ENCODE assay signal across 33 cellular contexts in genomic region chr4:9918475-9918874, GRCh38.
"Had no signal": no experiment of that assay in that cellular context is flagged by ENCODE, and none has a peak within 500 bp of the region (broad histone marks: within the 10 kb centered on the region; RNA-seq: fewer than 3 reads in every experiment).

No MANE protein-coding gene starts in this region.

- H3K27me3 Mint-ChIP-seq: dendritic cell treated with granulocyte-macrophage colony-stimulating factor and Interleukin-4, amounts not matched to agents 40 ng/mL and 50 ng/mL, for 4 days; naive B cell; natural killer cell treated with Interleukin-12 subunit alpha and Interleukin-12 subunit beta and Interleukin-15 and Interleukin-18, amount 100 ng/mL, for 72 hours; stimulated activated naive CD8-positive, alpha-beta T cell treated with anti-CD3 and anti-CD28 coated beads, Interleukin-15, amount 100 ng/mL, for 72 hours had no signal

- ATAC-seq: esophagus mucosa; left colon; mucosa of descending colon; natural killer cell treated with Interleukin-12 subunit alpha and Interleukin-12 subunit beta and Interleukin-15 and Interleukin-18, amount 100 ng/mL, for 72 hours; sciatic nerve; stimulated activated naive CD8-positive, alpha-beta T cell treated with anti-CD3 and anti-CD28 coated beads, Interleukin-15, amount 100 ng/mL, for 72 hours; upper lobe of right lung had no signal

- H3K4me1 ChIP-seq: colonic mucosa, suprapubic skin, transverse colon, upper lobe of right lung, uterus had no signal

- H3K9me3 Mint-ChIP-seq: dendritic cell treated with granulocyte-macrophage colony-stimulating factor and Interleukin-4, amounts not matched to agents 40 ng/mL and 50 ng/mL, for 4 days; endodermal cell; immature natural killer cell; natural killer cell treated with Interleukin-12 subunit alpha and Interleukin-12 subunit beta and Interleukin-15 and Interleukin-18, amount 100 ng/mL, for 72 hours; neural crest cell; stimulated activated naive CD8-positive, alpha-beta T cell treated with anti-CD3 and anti-CD28 coated beads, Interleukin-15, amount 100 ng/mL, for 72 hours had no signal

- H3K9me3 ChIP-seq: colonic mucosa, gastrocnemius medialis, mucosa of descending colon, suprapubic skin, transverse colon, upper lobe of right lung, uterus had no signal

- H3K4me3 ChIP-seq: colonic mucosa, gastrocnemius medialis, mucosa of descending colon, smooth muscle cell, suprapubic skin, transverse colon, upper lobe of right lung, uterus had no signal

- H3K27ac Mint-ChIP-seq: dendritic cell treated with granulocyte-macrophage colony-stimulating factor and Interleukin-4, amounts not matched to agents 40 ng/mL and 50 ng/mL, for 4 days; endodermal cell; immature natural killer cell; mesothelial cell of epicardium; naive B cell; natural killer cell treated with Interleukin-12 subunit alpha and Interleukin-12 subunit beta and Interleukin-15 and Interleukin-18, amount 100 ng/mL, for 72 hours; stimulated activated naive CD8-positive, alpha-beta T cell treated with anti-CD3 and anti-CD28 coated beads, Interleukin-15, amount 100 ng/mL, for 72 hours had no signal

- H3K27ac ChIP-seq: colonic mucosa, epithelial cell of prostate, gastrocnemius medialis, suprapubic skin, transverse colon, upper lobe of right lung, uterus had no signal

- H3K4me1 Mint-ChIP-seq: immature natural killer cell; mesothelial cell of epicardium; naive B cell; stimulated activated naive CD8-positive, alpha-beta T cell treated with anti-CD3 and anti-CD28 coated beads, Interleukin-15, amount 100 ng/mL, for 72 hours had no signal

- H3K36me3 ChIP-seq: colonic mucosa, gastrocnemius medialis, transverse colon, upper lobe of right lung, uterus had no signal

- DNase-seq: colonic mucosa; effector CD8-positive, alpha-beta T cell; foreskin fibroblast; gastrocnemius medialis; head of caudate nucleus; hypothalamus; immature natural killer cell; islet precursor cell; kidney glomerular epithelial cell; left colon; mesenchymal stem cell; mucosa of descending colon; naive B cell; posterior cingulate gyrus; stimulated activated CD4-positive, alpha-beta T cell treated with anti-CD3 and anti-CD28 coated beads, Interleukin-12 subunit alpha, Interleukin-12 subunit beta, amount 100 ng/mL, for 4 hours; stimulated activated CD4-positive, alpha-beta T cell treated with anti-CD3 and anti-CD28 coated beads, Interleukin-1b, Interleukin-23, amount 100 ng/mL, for 48 hours; stimulated activated CD4-positive, alpha-beta T cell treated with anti-CD3 and anti-CD28 coated beads, Interleukin-4, amount 100 ng/mL, for 1 hour; stimulated activated CD8-positive, alpha-beta memory T cell treated with anti-CD3 and anti-CD28 coated beads, Interleukin-4, amount 100 ng/mL, for 48 hours; stimulated activated naive CD4-positive, alpha-beta T cell; stimulated activated naive CD8-positive, alpha-beta T cell treated with anti-CD3 and anti-CD28 coated beads, Interleukin-15, amount 100 ng/mL, for 72 hours; transverse colon; upper lobe of right lung; uterus had no signal

- H3K36me3 Mint-ChIP-seq: immature natural killer cell; mesothelial cell of epicardium; naive B cell; natural killer cell treated with Interleukin-12 subunit alpha and Interleukin-12 subunit beta and Interleukin-15 and Interleukin-18, amount 100 ng/mL, for 72 hours had no signal

- H3K4me3 Mint-ChIP-seq: dendritic cell treated with granulocyte-macrophage colony-stimulating factor and Interleukin-4, amounts not matched to agents 40 ng/mL and 50 ng/mL, for 4 days; endodermal cell; immature natural killer cell; mesothelial cell of epicardium; naive B cell; natural killer cell treated with Interleukin-12 subunit alpha and Interleukin-12 subunit beta and Interleukin-15 and Interleukin-18, amount 100 ng/mL, for 72 hours; neural crest cell; stimulated activated naive CD8-positive, alpha-beta T cell treated with anti-CD3 and anti-CD28 coated beads, Interleukin-15, amount 100 ng/mL, for 72 hours had no signal

- H3K27me3 ChIP-seq: colonic mucosa, gastrocnemius medialis, suprapubic skin, transverse colon, upper lobe of right lung, uterus had no signal

- H3K4me2 ChIP-seq: smooth muscle cell had no signal
